Comparison of ENCODE assay signal across 1 cellular context in the genomic region with DNA sequence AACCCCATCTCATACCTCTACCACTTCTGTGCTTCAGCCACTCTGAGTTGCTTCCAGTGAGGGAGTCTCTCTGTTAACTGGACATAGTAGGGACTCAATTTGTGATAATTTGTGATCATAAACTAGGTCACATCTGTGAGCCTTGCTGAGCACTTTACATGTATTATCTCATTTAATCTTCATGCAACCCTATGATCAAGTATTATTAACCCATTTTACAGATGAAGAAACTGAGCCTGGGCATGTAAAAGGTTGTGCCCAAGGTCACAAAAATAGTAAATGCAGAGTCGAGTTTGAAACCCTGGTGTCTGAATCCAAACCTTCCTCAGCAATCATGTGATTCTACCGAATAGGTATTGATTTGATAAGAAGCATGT.
TF ChIP-seq lines count a peak whose summit lies in the region.

No MANE protein-coding gene starts in this region.

TF ChIP-seq in K562, 482 proteins besides CTCF, POLR2A, EP300 and RAD21 (continues in another document):
- TF ChIP-seq XRCC3 (IDR thresholded peaks at IDR 0.05) (no peak), ETV6 (IDR thresholded peaks at IDR 0.05; ENCODE audit: borderline replicate concordance in 1 of 2, low read depth in 2 of 2, low read length in 1 of 2) (no peak), ETV6 (CRISPR knock-in tag; IDR thresholded peaks at IDR 0.05; ENCODE audit: borderline replicate concordance) (no peak), ZNF780A (CRISPR knock-in tag; IDR thresholded peaks at IDR 0.05) (no peak), ZNF197 (CRISPR knock-in tag; IDR thresholded peaks at IDR 0.05; ENCODE audit: low read depth) (no peak), MTA2 (IDR thresholded peaks at IDR 0.05; ENCODE audit: low read depth) (no peak), HNRNPUL1 (IDR thresholded peaks at IDR 0.05; ENCODE audit: low read length) (no peak), CBX3 (IDR thresholded peaks at IDR 0.05; ENCODE audit: borderline replicate concordance in 1 of 2, low read length in 2 of 2) (peak in 1 of 2 experiments; percentile 85; a peak in 2 of 3 replicates), CREB1 (IDR thresholded peaks at IDR 0.05) (no peak), CREB1 (CRISPR knock-in tag; IDR thresholded peaks at IDR 0.05) (no peak), PHF20 (IDR thresholded peaks at IDR 0.05; ENCODE audit: partially characterized antibody) (peak; percentile 82), SUPT5H (IDR thresholded peaks at IDR 0.05) (no peak), POLR2AphosphoS2 (IDR thresholded peaks at IDR 0.05; ENCODE audit: low read length) (no peak), DIDO1 (tag; IDR thresholded peaks at IDR 0.05; ENCODE audit: low read depth) (no peak), TSC22D4 (tag; IDR thresholded peaks at IDR 0.05) (no peak), ZNF212 (CRISPR knock-in tag; IDR thresholded peaks at IDR 0.05) (no peak), ZZZ3 (IDR thresholded peaks at IDR 0.05) (no peak), ZNF507 (tag; conservative IDR thresholded peaks at IDR 0.05) (no peak), ZNF668 (CRISPR knock-in tag; IDR thresholded peaks at IDR 0.05) (no peak), ZNF766 (CRISPR knock-in tag; conservative IDR thresholded peaks at IDR 0.05) (no peak), HNRNPH1 (optimal IDR thresholded peaks at IDR 0.05; ENCODE audit: low read depth, low read length) (no peak), MCM5 (IDR thresholded peaks at IDR 0.05; ENCODE audit: low read depth) (no peak), NR1H2 (CRISPR knock-in tag; IDR thresholded peaks at IDR 0.05) (peak; percentile 62; the same call in 1 of the 2 replicates), ESRRA (IDR thresholded peaks at IDR 0.05; ENCODE audit: borderline replicate concordance, low read depth) (peak; percentile 99), BCOR (IDR thresholded peaks at IDR 0.05) (peak; percentile 99), GTF2E2 (tag; IDR thresholded peaks at IDR 0.05) (no peak), NR3C1 (CRISPR knock-in tag; IDR thresholded peaks at IDR 0.05) (no peak), HNRNPL (IDR thresholded peaks at IDR 0.05; ENCODE audit: low read depth, low read length) (no peak), ZNF57 (CRISPR knock-in tag; IDR thresholded peaks at IDR 0.05) (no peak), ZNF444 (CRISPR knock-in tag; IDR thresholded peaks at IDR 0.05) (no peak), GTF2F1 (IDR thresholded peaks at IDR 0.05; ENCODE audit: low read depth, low read length) (no peak), LEF1 (IDR thresholded peaks at IDR 0.05) (no peak), EGR1 (conservative IDR thresholded peaks at IDR 0.05) (no peak), MXI1 (IDR thresholded peaks at IDR 0.05; ENCODE audit: low read depth, low read length) (no peak), HMG20A (CRISPR knock-in tag; conservative IDR thresholded peaks at IDR 0.05) (no peak), ZNF778 (CRISPR knock-in tag; IDR thresholded peaks at IDR 0.05) (no peak), ZNF584 (CRISPR knock-in tag; IDR thresholded peaks at IDR 0.05; ENCODE audit: low read depth) (no peak), RBM25 (IDR thresholded peaks at IDR 0.05; ENCODE audit: low read depth, low read length, severe bottlenecking) (peak; percentile 97), ZNF217 (CRISPR knock-in tag; IDR thresholded peaks at IDR 0.05) (no peak), FOXM1 (IDR thresholded peaks at IDR 0.05; ENCODE audit: low read depth) (no peak), FOXM1 (CRISPR knock-in tag; IDR thresholded peaks at IDR 0.05; ENCODE audit: low read depth) (no peak), ZNF699 (CRISPR knock-in tag; IDR thresholded peaks at IDR 0.05; ENCODE audit: insufficient replicate concordance) (no peak), ZNF695 (CRISPR knock-in tag; IDR thresholded peaks at IDR 0.05) (no peak), KLF13 (tag; IDR thresholded peaks at IDR 0.05; ENCODE audit: borderline replicate concordance, low read depth) (no peak), RCOR1 (IDR thresholded peaks at IDR 0.05; ENCODE audit: borderline replicate concordance in 1 of 2, low read depth in 2 of 2, low read length in 2 of 2) (peak in 1 of 2 experiments; percentile 91; a peak in 3 of 4 replicates), ZNF274 (IDR thresholded peaks at IDR 0.05; ENCODE audit: borderline replicate concordance, low read depth, low read length) (no peak), ZNF133 (CRISPR knock-in tag; IDR thresholded peaks at IDR 0.05) (no peak), ZNF140 (CRISPR knock-in tag; IDR thresholded peaks at IDR 0.05) (0 out of 2 replicates have a peak, but pooled peaks have one; percentile 3), SMARCA5 (IDR thresholded peaks at IDR 0.05) (peak; percentile 95), CHD4 (IDR thresholded peaks at IDR 0.05; ENCODE audit: insufficient read depth, insufficient replicate concordance, low read depth, low read length, poor library complexity, severe bottlenecking) (peak; percentile 99)
- TF ChIP-seq, protein P1, sequence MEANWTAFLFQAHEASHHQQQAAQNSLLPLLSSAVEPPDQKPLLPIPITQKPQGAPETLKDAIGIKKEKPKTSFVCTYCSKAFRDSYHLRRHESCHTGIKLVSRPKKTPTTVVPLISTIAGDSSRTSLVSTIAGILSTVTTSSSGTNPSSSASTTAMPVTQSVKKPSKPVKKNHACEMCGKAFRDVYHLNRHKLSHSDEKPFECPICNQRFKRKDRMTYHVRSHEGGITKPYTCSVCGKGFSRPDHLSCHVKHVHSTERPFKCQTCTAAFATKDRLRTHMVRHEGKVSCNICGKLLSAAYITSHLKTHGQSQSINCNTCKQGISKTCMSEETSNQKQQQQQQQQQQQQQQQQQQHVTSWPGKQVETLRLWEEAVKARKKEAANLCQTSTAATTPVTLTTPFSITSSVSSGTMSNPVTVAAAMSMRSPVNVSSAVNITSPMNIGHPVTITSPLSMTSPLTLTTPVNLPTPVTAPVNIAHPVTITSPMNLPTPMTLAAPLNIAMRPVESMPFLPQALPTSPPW (CRISPR knock-in tag; IDR thresholded peaks at IDR 0.05), result no peak
- TF ChIP-seq, protein P2, sequence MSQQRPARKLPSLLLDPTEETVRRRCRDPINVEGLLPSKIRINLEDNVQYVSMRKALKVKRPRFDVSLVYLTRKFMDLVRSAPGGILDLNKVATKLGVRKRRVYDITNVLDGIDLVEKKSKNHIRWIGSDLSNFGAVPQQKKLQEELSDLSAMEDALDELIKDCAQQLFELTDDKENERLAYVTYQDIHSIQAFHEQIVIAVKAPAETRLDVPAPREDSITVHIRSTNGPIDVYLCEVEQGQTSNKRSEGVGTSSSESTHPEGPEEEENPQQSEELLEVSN (IDR thresholded peaks at IDR 0.05; ENCODE audit: borderline replicate concordance in 1 of 2, extremely low read depth in 1 of 2, insufficient read depth in 1 of 2, insufficient read length in 1 of 2, low read depth in 1 of 2, low read length in 1 of 2, poor library complexity in 1 of 2, severe bottlenecking in 1 of 2), result no peak
- TF ChIP-seq, protein P3, sequence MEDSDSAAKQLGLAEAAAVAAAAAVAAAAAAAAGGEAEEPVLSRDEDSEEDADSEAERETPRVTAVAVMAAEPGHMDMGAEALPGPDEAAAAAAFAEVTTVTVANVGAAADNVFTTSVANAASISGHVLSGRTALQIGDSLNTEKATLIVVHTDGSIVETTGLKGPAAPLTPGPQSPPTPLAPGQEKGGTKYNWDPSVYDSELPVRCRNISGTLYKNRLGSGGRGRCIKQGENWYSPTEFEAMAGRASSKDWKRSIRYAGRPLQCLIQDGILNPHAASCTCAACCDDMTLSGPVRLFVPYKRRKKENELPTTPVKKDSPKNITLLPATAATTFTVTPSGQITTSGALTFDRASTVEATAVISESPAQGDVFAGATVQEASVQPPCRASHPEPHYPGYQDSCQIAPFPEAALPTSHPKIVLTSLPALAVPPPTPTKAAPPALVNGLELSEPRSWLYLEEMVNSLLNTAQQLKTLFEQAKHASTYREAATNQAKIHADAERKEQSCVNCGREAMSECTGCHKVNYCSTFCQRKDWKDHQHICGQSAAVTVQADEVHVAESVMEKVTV (CRISPR knock-in tag; IDR thresholded peaks at IDR 0.05), result no peak
- TF ChIP-seq, protein P4, sequence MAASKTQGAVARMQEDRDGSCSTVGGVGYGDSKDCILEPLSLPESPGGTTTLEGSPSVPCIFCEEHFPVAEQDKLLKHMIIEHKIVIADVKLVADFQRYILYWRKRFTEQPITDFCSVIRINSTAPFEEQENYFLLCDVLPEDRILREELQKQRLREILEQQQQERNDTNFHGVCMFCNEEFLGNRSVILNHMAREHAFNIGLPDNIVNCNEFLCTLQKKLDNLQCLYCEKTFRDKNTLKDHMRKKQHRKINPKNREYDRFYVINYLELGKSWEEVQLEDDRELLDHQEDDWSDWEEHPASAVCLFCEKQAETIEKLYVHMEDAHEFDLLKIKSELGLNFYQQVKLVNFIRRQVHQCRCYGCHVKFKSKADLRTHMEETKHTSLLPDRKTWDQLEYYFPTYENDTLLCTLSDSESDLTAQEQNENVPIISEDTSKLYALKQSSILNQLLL (CRISPR knock-in tag; IDR thresholded peaks at IDR 0.05; ENCODE audit: borderline replicate concordance), result no peak
- TF ChIP-seq, protein P5, sequence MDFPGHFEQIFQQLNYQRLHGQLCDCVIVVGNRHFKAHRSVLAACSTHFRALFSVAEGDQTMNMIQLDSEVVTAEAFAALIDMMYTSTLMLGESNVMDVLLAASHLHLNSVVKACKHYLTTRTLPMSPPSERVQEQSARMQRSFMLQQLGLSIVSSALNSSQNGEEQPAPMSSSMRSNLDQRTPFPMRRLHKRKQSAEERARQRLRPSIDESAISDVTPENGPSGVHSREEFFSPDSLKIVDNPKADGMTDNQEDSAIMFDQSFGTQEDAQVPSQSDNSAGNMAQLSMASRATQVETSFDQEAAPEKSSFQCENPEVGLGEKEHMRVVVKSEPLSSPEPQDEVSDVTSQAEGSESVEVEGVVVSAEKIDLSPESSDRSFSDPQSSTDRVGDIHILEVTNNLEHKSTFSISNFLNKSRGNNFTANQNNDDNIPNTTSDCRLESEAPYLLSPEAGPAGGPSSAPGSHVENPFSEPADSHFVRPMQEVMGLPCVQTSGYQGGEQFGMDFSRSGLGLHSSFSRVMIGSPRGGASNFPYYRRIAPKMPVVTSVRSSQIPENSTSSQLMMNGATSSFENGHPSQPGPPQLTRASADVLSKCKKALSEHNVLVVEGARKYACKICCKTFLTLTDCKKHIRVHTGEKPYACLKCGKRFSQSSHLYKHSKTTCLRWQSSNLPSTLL (IDR thresholded peaks at IDR 0.05), result no peak
- TF ChIP-seq, protein P6, sequence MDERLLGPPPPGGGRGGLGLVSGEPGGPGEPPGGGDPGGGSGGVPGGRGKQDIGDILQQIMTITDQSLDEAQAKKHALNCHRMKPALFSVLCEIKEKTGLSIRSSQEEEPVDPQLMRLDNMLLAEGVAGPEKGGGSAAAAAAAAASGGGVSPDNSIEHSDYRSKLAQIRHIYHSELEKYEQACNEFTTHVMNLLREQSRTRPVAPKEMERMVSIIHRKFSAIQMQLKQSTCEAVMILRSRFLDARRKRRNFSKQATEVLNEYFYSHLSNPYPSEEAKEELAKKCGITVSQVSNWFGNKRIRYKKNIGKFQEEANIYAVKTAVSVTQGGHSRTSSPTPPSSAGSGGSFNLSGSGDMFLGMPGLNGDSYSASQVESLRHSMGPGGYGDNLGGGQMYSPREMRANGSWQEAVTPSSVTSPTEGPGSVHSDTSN (CRISPR knock-in tag; IDR thresholded peaks at IDR 0.05; ENCODE audit: low read depth), result no peak
- TF ChIP-seq, protein P6 (tag; conservative IDR thresholded peaks at IDR 0.05; ENCODE audit: low read depth), result no peak
- TF ChIP-seq, protein P7, sequence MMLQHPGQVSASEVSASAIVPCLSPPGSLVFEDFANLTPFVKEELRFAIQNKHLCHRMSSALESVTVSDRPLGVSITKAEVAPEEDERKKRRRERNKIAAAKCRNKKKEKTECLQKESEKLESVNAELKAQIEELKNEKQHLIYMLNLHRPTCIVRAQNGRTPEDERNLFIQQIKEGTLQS (IDR thresholded peaks at IDR 0.05), result no peak
- TF ChIP-seq, protein P7 (CRISPR knock-in tag; conservative IDR thresholded peaks at IDR 0.05), result no peak
- TF ChIP-seq, protein P8, sequence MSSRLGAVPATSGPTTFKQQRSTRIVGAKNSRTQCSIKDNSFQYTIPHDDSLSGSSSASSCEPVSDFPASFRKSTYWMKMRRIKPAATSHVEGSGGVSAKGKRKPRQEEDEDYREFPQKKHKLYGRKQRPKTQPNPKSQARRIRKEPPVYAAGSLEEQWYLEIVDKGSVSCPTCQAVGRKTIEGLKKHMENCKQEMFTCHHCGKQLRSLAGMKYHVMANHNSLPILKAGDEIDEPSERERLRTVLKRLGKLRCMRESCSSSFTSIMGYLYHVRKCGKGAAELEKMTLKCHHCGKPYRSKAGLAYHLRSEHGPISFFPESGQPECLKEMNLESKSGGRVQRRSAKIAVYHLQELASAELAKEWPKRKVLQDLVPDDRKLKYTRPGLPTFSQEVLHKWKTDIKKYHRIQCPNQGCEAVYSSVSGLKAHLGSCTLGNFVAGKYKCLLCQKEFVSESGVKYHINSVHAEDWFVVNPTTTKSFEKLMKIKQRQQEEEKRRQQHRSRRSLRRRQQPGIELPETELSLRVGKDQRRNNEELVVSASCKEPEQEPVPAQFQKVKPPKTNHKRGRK (tag; IDR thresholded peaks at IDR 0.05), result no peak
- TF ChIP-seq, protein P9, sequence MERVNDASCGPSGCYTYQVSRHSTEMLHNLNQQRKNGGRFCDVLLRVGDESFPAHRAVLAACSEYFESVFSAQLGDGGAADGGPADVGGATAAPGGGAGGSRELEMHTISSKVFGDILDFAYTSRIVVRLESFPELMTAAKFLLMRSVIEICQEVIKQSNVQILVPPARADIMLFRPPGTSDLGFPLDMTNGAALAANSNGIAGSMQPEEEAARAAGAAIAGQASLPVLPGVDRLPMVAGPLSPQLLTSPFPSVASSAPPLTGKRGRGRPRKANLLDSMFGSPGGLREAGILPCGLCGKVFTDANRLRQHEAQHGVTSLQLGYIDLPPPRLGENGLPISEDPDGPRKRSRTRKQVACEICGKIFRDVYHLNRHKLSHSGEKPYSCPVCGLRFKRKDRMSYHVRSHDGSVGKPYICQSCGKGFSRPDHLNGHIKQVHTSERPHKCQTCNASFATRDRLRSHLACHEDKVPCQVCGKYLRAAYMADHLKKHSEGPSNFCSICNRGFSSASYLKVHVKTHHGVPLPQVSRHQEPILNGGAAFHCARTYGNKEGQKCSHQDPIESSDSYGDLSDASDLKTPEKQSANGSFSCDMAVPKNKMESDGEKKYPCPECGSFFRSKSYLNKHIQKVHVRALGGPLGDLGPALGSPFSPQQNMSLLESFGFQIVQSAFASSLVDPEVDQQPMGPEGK (CRISPR knock-in tag; IDR thresholded peaks at IDR 0.05; ENCODE audit: borderline replicate concordance), result no peak
